In the genomic region with DNA sequence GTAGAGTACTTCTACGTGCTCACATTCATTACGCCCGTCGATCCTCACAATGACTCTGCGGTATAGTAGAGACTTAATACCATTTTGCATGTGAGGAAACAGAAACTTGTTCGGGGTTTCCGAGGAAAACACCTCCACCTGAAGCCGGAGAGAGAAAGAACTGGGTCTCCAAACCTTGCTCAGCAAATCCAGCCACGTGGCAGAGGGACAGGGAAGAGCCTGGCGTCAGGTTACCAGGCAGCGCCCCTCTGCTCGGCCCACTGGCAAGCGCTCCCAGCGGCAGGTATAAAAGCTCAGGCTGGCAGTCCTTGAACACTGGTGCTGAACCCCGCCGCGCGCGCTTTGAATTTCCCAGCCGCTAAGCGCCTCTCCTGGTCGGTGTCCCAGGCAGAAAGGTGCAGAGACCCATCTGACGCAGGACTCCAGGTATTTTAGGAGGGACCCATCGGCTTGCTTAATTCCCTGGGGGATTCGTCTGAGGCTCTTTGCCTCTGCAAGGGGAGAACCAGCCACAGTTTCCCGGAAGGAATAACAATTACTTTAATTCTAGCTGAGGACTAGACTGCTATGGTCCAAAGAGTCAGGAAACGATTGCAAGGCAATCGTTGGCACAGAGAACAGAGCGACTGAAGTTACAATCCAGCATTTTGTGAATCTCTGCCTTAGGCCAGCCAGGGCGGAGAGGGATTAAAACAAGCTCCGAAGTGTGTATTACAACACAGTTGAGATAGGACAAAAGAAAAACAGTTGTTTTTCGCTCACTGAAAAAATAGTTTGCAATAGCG, we compare ENCODE assay signal across 8 cellular contexts. TPM values are rescaled to one million over a fixed set of nuclear protein-coding genes. Genes with fewer than 3 reads are reported as not detected.
A peak's percentile ranks its signal among the peaks of the same experiment; 100 is the strongest.
DNase-seq lines count a peak whose midpoint lies in the region; ATAC-seq and TF ChIP-seq lines count a peak whose summit lies in the region.

A gene with protein sequence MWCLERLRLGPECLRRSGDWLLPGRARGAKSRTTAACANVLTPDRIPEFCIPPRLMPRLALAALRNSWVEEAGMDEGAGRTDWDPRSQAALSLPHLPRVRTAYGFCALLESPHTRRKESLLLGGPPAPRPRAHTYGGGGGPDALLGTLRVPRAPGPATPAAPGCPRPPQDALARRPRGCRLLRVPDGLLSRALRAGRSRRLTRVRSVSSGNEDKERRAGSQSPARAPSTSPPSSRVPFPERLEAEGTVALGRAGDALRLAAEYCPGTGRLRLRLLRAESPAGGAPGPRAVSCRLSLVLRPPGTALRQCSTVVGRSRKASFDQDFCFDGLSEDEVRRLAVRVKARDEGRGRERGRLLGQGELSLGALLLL (plus strand): TSS at position 315 of the 785 bp plus-strand sequence. CDS start 637 bp downstream, outside the sequence.

- H3K4me3 Mint-ChIP-seq in osteocyte (ENCODE audit: unreplicated experiment): peak within 1 kb of the TSS; percentile 69
- peak within 1 kb of the TSS; percentile 88 for H3K4me3 Mint-ChIP-seq in type B pancreatic cell

- H3K36me3 Mint-ChIP-seq in osteocyte (ENCODE audit: unreplicated experiment) (no peaks in the 10 kb centered on the region), type B pancreatic cell (no peaks in the 10 kb centered on the region)

- intact Hi-C loops in Right ventricle myocardium superior (cut with DNase I): no loop called here

- DNase-seq in D341Med (ENCODE audit: low spot score) (peak; percentile 73), HL-60 (ENCODE audit: low read depth in 1 of 2, low spot score in 1 of 2) (peak in 1 of 2 experiments; percentile 42), RKO (ENCODE audit: low spot score) (peak; percentile 20), Right ventricle myocardium superior (peak; percentile 73), osteocyte (ENCODE audit: extremely low spot score, unreplicated experiment) (peak; percentile 87), type B pancreatic cell (ENCODE audit: extremely low spot score, unreplicated experiment) (peak; percentile 76)
- DNase-seq in activated naive CD4-positive, alpha-beta T cell treated with anti-CD3 and anti-CD28 coated beads, Interleukin-2, amount 50 U/mL, for 16 hours: peak; percentile 61

- no peak within 1 kb of the TSS for H3K27ac ChIP-seq in HL-60 (replicated peaks)

- TF ChIP-seq CTCF in HL-60 (IDR thresholded peaks at IDR 0.05; ENCODE audit: insufficient read depth, low read length): no peak
- peak; percentile 29 for TF ChIP-seq CTCF in osteocyte (IDR thresholded peaks at IDR 0.05)
- peak; percentile 47 for TF ChIP-seq CTCF in type B pancreatic cell (conservative IDR thresholded peaks at IDR 0.05)

- peaks cover 21% of the 10 kb centered on the region for H3K27me3 Mint-ChIP-seq in osteocyte (ENCODE audit: unreplicated experiment)
- peaks cover 67% of the 10 kb centered on the region for H3K27me3 Mint-ChIP-seq in type B pancreatic cell

- H3K4me3 ChIP-seq in HL-60 (replicated peaks; ENCODE audit: insufficient read depth, low read length): peak within 1 kb of the TSS; percentile 33

- H3K4me1 Mint-ChIP-seq in osteocyte (ENCODE audit: unreplicated experiment) (peaks cover 30% of the 10 kb centered on the region), type B pancreatic cell (ENCODE audit: unreplicated experiment) (peaks cover 5% of the 10 kb centered on the region)

- H3K27me3 ChIP-seq in HL-60 (ENCODE audit: insufficient read depth, poor library complexity, severe bottlenecking): peaks cover 23% of the 10 kb centered on the region

- no peak within 1 kb of the TSS for H3K27ac Mint-ChIP-seq in osteocyte (ENCODE audit: unreplicated experiment)
- H3K27ac Mint-ChIP-seq in type B pancreatic cell: peak within 1 kb of the TSS; percentile 29

- ATAC-seq in Right ventricle myocardium superior (ENCODE audit: poor library complexity) (peak; percentile 87), HG03571 (IDR thresholded peaks at IDR 0.05; ENCODE audit: unreplicated experiment) (no peak)

- H3K9me3 Mint-ChIP-seq in osteocyte (ENCODE audit: unreplicated experiment): no peaks in the 10 kb centered on the region
- no peaks in the 10 kb centered on the region for H3K9me3 Mint-ChIP-seq in type B pancreatic cell

RNA-seq across cellular contexts. Expression of the gene that starts here (rescaled TPM):
- not detected for total RNA-seq in Right ventricle myocardium superior
- not detected in 2 replicates for total RNA-seq in osteocyte
- total RNA-seq in type B pancreatic cell (ENCODE audit: low replicate concordance): 1.7 and 2.0 TPM in 2 replicates

Comparison
In these comparisons a context has a peak if more than half of its experiments do, and no peak if none do; other contexts are left out.
1. Peak in DNase-seq and ATAC-seq in Right ventricle myocardium superior; RNA of the gene not detected or under 1 TPM.
2. Peak in DNase-seq in osteocyte; RNA of the gene not detected or under 1 TPM.